In the genomic region with DNA sequence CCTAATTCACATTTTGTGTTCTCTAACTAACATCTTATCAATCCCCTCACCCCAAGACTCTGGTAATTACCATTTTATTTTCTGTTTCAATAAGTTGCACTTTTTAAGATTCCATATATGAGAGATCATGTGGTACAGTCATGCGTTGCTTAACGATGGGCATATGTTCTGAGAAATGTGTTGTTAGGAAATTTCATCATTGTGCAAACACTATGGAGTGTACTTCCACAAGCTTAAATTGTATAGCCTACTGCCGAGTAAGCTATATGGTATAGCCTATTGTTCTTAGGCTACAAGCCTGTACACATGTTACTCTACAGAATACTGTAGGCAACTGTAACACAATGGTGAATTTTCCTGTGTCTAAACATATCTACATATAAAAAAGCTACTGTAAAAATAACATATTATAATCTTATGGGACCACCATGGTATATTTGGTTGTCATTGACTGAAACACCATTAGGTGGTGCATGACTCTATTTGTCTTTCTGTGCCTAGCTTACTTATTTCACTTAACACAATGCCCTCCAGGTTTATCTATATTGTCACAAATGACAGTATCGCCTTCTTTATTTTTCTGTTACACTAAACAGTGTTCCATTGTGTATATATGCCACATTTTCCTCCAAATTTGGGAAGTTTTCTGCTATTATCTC, we compare ENCODE assay signal across 25 cellular contexts.
DNase-seq lines count a peak whose midpoint lies in the region; ATAC-seq and TF ChIP-seq lines count a peak whose summit lies in the region.
"Had no signal": no experiment of that assay in that cellular context is flagged by ENCODE, and none has a peak within 500 bp of the region (broad histone marks: within the 10 kb centered on the region; RNA-seq: fewer than 3 reads in every experiment).

No MANE protein-coding gene starts in this region.

- no peak overlapping the region for H3K4me3 Mint-ChIP-seq in Caco-2 (ENCODE audit: unreplicated experiment)
- H3K4me3 Mint-ChIP-seq: B cell; mesothelial cell of epicardium; nephron; stimulated activated naive CD8-positive, alpha-beta T cell treated with anti-CD3 and anti-CD28 coated beads, Interleukin-15, Interleukin-2, amounts not matched to agents 100 ng/mL and 50 ng/mL, for 24 hours had no signal

- no peaks in the 10 kb centered on the region for H3K27me3 ChIP-seq in Caco-2 (replicated peaks; ENCODE audit: control insufficient read depth, insufficient read depth, low read length)
- no peaks in the 10 kb centered on the region for H3K27me3 ChIP-seq in OCI-LY3 (ENCODE audit: low read depth, low read length)
- H3K27me3 ChIP-seq in mammary epithelial cell (ENCODE audit: insufficient read depth, low read length) = no peaks in the 10 kb centered on the region
- H3K27me3 ChIP-seq: cardiac muscle cell, tibial nerve had no signal

- WGBS in mammary epithelial cell (ENCODE audit: low coverage, missing lambda C conversion rate) = 75% methylated on average over 4 of the region's 4 CpGs

- no peaks in the 10 kb centered on the region for H3K27me3 Mint-ChIP-seq in Caco-2 (ENCODE audit: insufficient read depth, unreplicated experiment)
- H3K27me3 Mint-ChIP-seq: B cell; stimulated activated naive CD8-positive, alpha-beta T cell treated with anti-CD3 and anti-CD28 coated beads, Interleukin-15, Interleukin-2, amounts not matched to agents 100 ng/mL and 50 ng/mL, for 24 hours had no signal

- H4K20me1 ChIP-seq in OCI-LY3 (ENCODE audit: insufficient read depth, low read length) (no peaks in the 10 kb centered on the region), mammary epithelial cell (ENCODE audit: insufficient read depth, low read length) (no peaks in the 10 kb centered on the region)

- no TSS peak for BruUV-seq in Caco-2 (replicated peaks; lab: Mats Ljungman, UMichigan)
- no TSS peak for BruUV-seq in mammary epithelial cell (replicated peaks; lab: Mats Ljungman, UMichigan)

- in situ Hi-C loops in mammary epithelial cell (cut with MboI; ENCODE audit: low sequenced_read_pairs in 2 of 2) = no loop called here

- no peak overlapping the region for H2AFZ ChIP-seq in OCI-LY3 (ENCODE audit: low read depth, low read length)
- H2AFZ ChIP-seq in mammary epithelial cell (ENCODE audit: low read depth, low read length) = no peak overlapping the region

- H3K9me3 Mint-ChIP-seq in Caco-2 (ENCODE audit: unreplicated experiment) = no peaks in the 10 kb centered on the region
- H3K9me3 Mint-ChIP-seq: mesothelial cell of epicardium, nephron had no signal

- dilution Hi-C loops in mammary epithelial cell (cut with HindIII; ENCODE audit: low sequenced_read_pairs) = no loop called here

- H3K9ac ChIP-seq in OCI-LY3 (ENCODE audit: low read length) (no peak overlapping the region), mammary epithelial cell (ENCODE audit: insufficient read depth, low read length) (no peak overlapping the region)
- H3K9ac ChIP-seq: KMS-11 had no signal

- H3K36me3 ChIP-seq in Caco-2 (ENCODE audit: control insufficient read depth, insufficient read depth, low read length) (no peaks in the 10 kb centered on the region), OCI-LY3 (replicated peaks; ENCODE audit: low read depth, low read length) (no peaks in the 10 kb centered on the region), mammary epithelial cell (ENCODE audit: insufficient read depth, low read length) (no peaks in the 10 kb centered on the region)
- H3K36me3 ChIP-seq: cardiac muscle cell, prostate gland, tibial nerve had no signal

- TF ChIP-seq CTCF in Caco-2 (IDR thresholded peaks at IDR 0.05; ENCODE audit: insufficient read depth in 1 of 2, low read depth in 1 of 2, low read length in 1 of 2, severe bottlenecking in 1 of 2, unreplicated experiment in 1 of 2) (peak; percentile 22 to 48), OCI-LY3 (IDR thresholded peaks at IDR 0.05; ENCODE audit: low read depth, low read length) (peak; percentile 18; the same call in 1 of the 2 replicates), epithelial cell of proximal tubule (conservative IDR thresholded peaks at IDR 0.05; ENCODE audit: low read depth, low read length) (peak; percentile 47), mammary epithelial cell (conservative IDR thresholded peaks at IDR 0.05 in 1 of 2, IDR thresholded peaks at IDR 0.05 in 1 of 2; ENCODE audit: extremely low read depth in 1 of 2, insufficient read depth in 1 of 2, low read depth in 1 of 2, low read length in 2 of 2) (no peak)

- H3K4me1 ChIP-seq in Caco-2 (peaks cover 6% of the 10 kb centered on the region; the same call in 1 of the 2 replicates), OCI-LY3 (ENCODE audit: low read length) (no peaks in the 10 kb centered on the region), mammary epithelial cell (ENCODE audit: insufficient read depth, low read length) (no peaks in the 10 kb centered on the region)
- H3K4me1 ChIP-seq: prostate gland, tibial nerve had no signal

- H3K9me3 ChIP-seq in Caco-2 (no peaks in the 10 kb centered on the region), OCI-LY3 (ENCODE audit: insufficient read depth, low read length) (no peaks in the 10 kb centered on the region), mammary epithelial cell (replicated peaks; ENCODE audit: insufficient read depth, low read length) (no peaks in the 10 kb centered on the region)
- H3K9me3 ChIP-seq: prostate gland, tibial nerve had no signal

- CTCF ChIA-PET in Caco-2 (lab: Charles Lee) (interaction anchor here (0.7 kb wide), 1 partner anchor 541 kb away, joined by 3 read pairs; no protein-coding TSS in a partner anchor), mammary epithelial cell (lab: Charles Lee; ENCODE audit: low non-redundant PET) (no interaction called here)

- H3K36me3 Mint-ChIP-seq in Caco-2 (ENCODE audit: insufficient read depth, unreplicated experiment) = no peaks in the 10 kb centered on the region
- H3K36me3 Mint-ChIP-seq: mesothelial cell of epicardium had no signal

- H3K27ac Mint-ChIP-seq in Caco-2 (ENCODE audit: unreplicated experiment) = no peak overlapping the region
- H3K27ac Mint-ChIP-seq: B cell; mesothelial cell of epicardium; nephron; stimulated activated naive CD8-positive, alpha-beta T cell treated with anti-CD3 and anti-CD28 coated beads, Interleukin-15, Interleukin-2, amounts not matched to agents 100 ng/mL and 50 ng/mL, for 24 hours had no signal

- H3K4me1 Mint-ChIP-seq in Caco-2 (ENCODE audit: low read depth, unreplicated experiment) = peaks cover 7% of the 10 kb centered on the region
- H3K4me1 Mint-ChIP-seq: B cell, mesothelial cell of epicardium, nephron had no signal

- H3K4me3 ChIP-seq in Caco-2 (ENCODE audit: low read depth, low read length) (no peak overlapping the region), OCI-LY3 (ENCODE audit: low read length) (no peak overlapping the region), epithelial cell of proximal tubule (ENCODE audit: low read depth, low read length) (no peak overlapping the region), mammary epithelial cell (replicated peaks in 1 of 3; ENCODE audit: insufficient read depth in 1 of 3, low read depth in 2 of 3, low read length in 3 of 3) (no peak overlapping the region)
- H3K4me3 ChIP-seq: cardiac muscle cell, GM12878, prostate gland, skin epidermis, tibial nerve had no signal

- intact Hi-C loops in Caco-2 (cut with micrococcal nuclease; ENCODE audit: unreplicated experiment) (loop anchor here (1.0 to 5.0 kb wide), 2 partner anchors 42 to 510 kb away; no protein-coding TSS in a partner anchor), mammary epithelial cell (cut with micrococcal nuclease) (no loop called here), head of caudate nucleus (cut with DNase I) (no loop called here)

- POLR2A ChIA-PET in Caco-2 (lab: Charles Lee) = interaction anchor here (0.6 kb wide), 1 partner anchor 882 kb away, joined by 4 read pairs; no protein-coding TSS in a partner anchor

- no peak for DNase-seq in Caco-2
- peak; percentile 4 for DNase-seq in HT-29 (ENCODE audit: low spot score)
- DNase-seq in epithelial cell of proximal tubule (ENCODE audit: low read depth) = no peak
- no peak for DNase-seq in NCI-H2196 (lab: John Stamatoyannopoulos, UW; ENCODE audit: unreplicated experiment)
- DNase-seq in mammary epithelial cell = no peak
- no peak for DNase-seq in head of caudate nucleus
- DNase-seq: activated CD4-positive, alpha-beta T cell treated with anti-CD3 and anti-CD28 coated beads, Interleukin-2, amount 50 U/mL, for 48 hours; activated naive CD4-positive, alpha-beta T cell; amniotic stem cell; GF-D8; NCI-H1436 treated with DMSO at 0.1 percent for 48 hours; NCI-H226; SHP77 treated with DMSO at 0.1 percent for 48 hours had no signal

- H3K79me2 ChIP-seq in OCI-LY3 (ENCODE audit: low read length) (no peaks in the 10 kb centered on the region), mammary epithelial cell (ENCODE audit: insufficient read depth, low read length) (no peaks in the 10 kb centered on the region)

- ATAC-seq in GM19467 (IDR thresholded peaks at IDR 0.05; ENCODE audit: unreplicated experiment) = no peak
- ATAC-seq: GM12878 had no signal

- no peak overlapping the region for H3K4me2 ChIP-seq in OCI-LY3 (ENCODE audit: low read length)
- no peak overlapping the region for H3K4me2 ChIP-seq in mammary epithelial cell (ENCODE audit: insufficient read depth, low read depth, low read length)
- H3K4me2 ChIP-seq: KMS-11 had no signal

- no peak overlapping the region for H3K27ac ChIP-seq in OCI-LY3 (ENCODE audit: low read length)
- H3K27ac ChIP-seq in mammary epithelial cell (ENCODE audit: insufficient read depth, low read depth, low read length) = no peak overlapping the region
- H3K27ac ChIP-seq: cardiac muscle cell, KMS-11, prostate gland, skin epidermis, tibial nerve had no signal

Comparison
In these comparisons a context has a peak if more than half of its experiments do, and no peak if none do; other contexts are left out.
1. CTCF ChIP-seq: peak in Caco-2 (2 of 2), OCI-LY3 (single experiment) and epithelial cell of proximal tubule (single experiment); none in mammary epithelial cell (0 of 2).